38 cellular contexts compared by ENCODE assay signal in genomic region chr2:120324926-120325325, GRCh38. TPM values are rescaled to one million over a fixed set of nuclear protein-coding genes. Genes with fewer than 3 reads are reported as not detected.
"Had no signal": no experiment of that assay in that cellular context is flagged by ENCODE, and none has a peak within 500 bp of the region (broad histone marks: within the 10 kb centered on the region; RNA-seq: fewer than 3 reads in every experiment).

No MANE protein-coding gene starts in this region.

- DNase-seq: activated B cell treated with CpG ODN at 0.5 μM for 24 hours; activated CD4-positive, alpha-beta memory T cell treated with anti-CD3 and anti-CD28 coated beads for 36 hours; activated CD4-positive, alpha-beta T cell treated with anti-CD3 and anti-CD28 coated beads for 4 hours; activated CD4-positive, alpha-beta T cell treated with anti-CD3 and anti-CD28 coated beads, Interleukin-2, amount 10 ng/mL, durations not matched to agents 24 days and 14 days; activated CD4-positive, alpha-beta T cell treated with anti-CD3 and anti-CD28 coated beads, Interleukin-2, amount 50 U/mL, for 1 hour; activated CD4-positive, alpha-beta T cell treated with anti-CD3 and anti-CD28 coated beads, Interleukin-2, amount 50 U/mL, for 4 hours; activated CD4-positive, CD25-positive, alpha-beta regulatory T cell treated with anti-CD3 and anti-CD28 coated beads, Interleukin-2, amount 50 U/mL, for 72 hours; activated CD8-positive, alpha-beta memory T cell treated with anti-CD3 and anti-CD28 coated beads, Interleukin-2, amount 50 U/mL, for 4 hours; activated CD8-positive, alpha-beta T cell treated with anti-CD3 and anti-CD28 coated beads for 36 hours; activated effector memory CD4-positive, alpha-beta T cell treated with Interleukin-2 at 50 U/mL for 16 hours; activated gamma-delta T cell; activated naive CD4-positive, alpha-beta T cell treated with anti-CD3 and anti-CD28 coated beads, Interleukin-2, amount 10 ng/mL, durations not matched to agents 7 days and 5 days; activated naive CD4-positive, alpha-beta T cell treated with Interleukin-2 at 50 U/mL for 16 hours; activated naive CD8-positive, alpha-beta T cell treated with anti-CD3 and anti-CD28 coated beads, Interleukin-2, amount 10 ng/mL, durations not matched to agents 7 days and 5 days; activated naive CD8-positive, alpha-beta T cell treated with anti-CD3 and anti-CD28 coated beads, Interleukin-2, amount 50 U/mL, for 24 hours; activated T-cell treated with anti-CD3 and anti-CD28 coated beads for 4 hours; activated T-cell treated with anti-CD3 and anti-CD28 coated beads, Interleukin-2, amount 50 U/mL, for 1 hour; activated T-cell treated with anti-CD3 and anti-CD28 coated beads, Interleukin-2, amount 50 U/mL, for 4 hours; activated T-cell treated with anti-CD3 and anti-CD28 coated beads, Interleukin-2, amount 50 U/mL, for 72 hours; amygdala; anterior cingulate cortex; caudate nucleus; cerebellar nuclear complex; T-helper 1 cell; T-helper 2 cell; T-helper 9 cell had no signal

- H3K36me3 ChIP-seq: ascending aorta, cardiac muscle cell had no signal

- H3K4me1 Mint-ChIP-seq: activated naive CD4-positive, alpha-beta T cell treated with anti-CD3 and anti-CD28 coated beads, Interleukin-2, amount 50 U/mL, for 24 hours; activated naive CD8-positive, alpha-beta T cell treated with anti-CD3 and anti-CD28 coated beads, Interleukin-2, amount 50 U/mL, for 24 hours; central memory CD8-positive, alpha-beta T cell had no signal

- H3K36me3 Mint-ChIP-seq: activated CD4-positive, alpha-beta memory T cell treated with anti-CD3 and anti-CD28 coated beads for 36 hours; activated naive CD4-positive, alpha-beta T cell treated with anti-CD3 and anti-CD28 coated beads, Interleukin-2, amount 10 ng/mL, durations not matched to agents 7 days and 5 days; activated naive CD4-positive, alpha-beta T cell treated with anti-CD3 and anti-CD28 coated beads, Interleukin-2, amount 50 U/mL, for 24 hours; activated naive CD8-positive, alpha-beta T cell; activated naive CD8-positive, alpha-beta T cell treated with anti-CD3 and anti-CD28 coated beads, Interleukin-2, amount 10 ng/mL, durations not matched to agents 7 days and 5 days; brain had no signal

- H3K9me3 Mint-ChIP-seq: activated B cell treated with CpG ODN at 0.5 μM for 24 hours; activated CD4-positive, alpha-beta memory T cell treated with anti-CD3 and anti-CD28 coated beads for 36 hours; activated CD4-positive, alpha-beta T cell treated with anti-CD3 and anti-CD28 coated beads, Interleukin-2, amount 10 ng/mL, durations not matched to agents 24 days and 14 days; activated CD8-positive, alpha-beta T cell treated with anti-CD3 and anti-CD28 coated beads for 36 hours; activated naive CD4-positive, alpha-beta T cell treated with anti-CD3 and anti-CD28 coated beads, Interleukin-2, amount 10 ng/mL, durations not matched to agents 7 days and 5 days; activated naive CD4-positive, alpha-beta T cell treated with anti-CD3 and anti-CD28 coated beads, Interleukin-2, amount 50 U/mL, for 24 hours; activated naive CD8-positive, alpha-beta T cell treated with anti-CD3 and anti-CD28 coated beads, Interleukin-2, amount 10 ng/mL, durations not matched to agents 7 days and 5 days; activated naive CD8-positive, alpha-beta T cell treated with anti-CD3 and anti-CD28 coated beads, Interleukin-2, amount 50 U/mL, for 24 hours; activated T-cell treated with anti-CD3 and anti-CD28 coated beads, Interleukin-2, amount 50 U/mL, for 4 hours; activated T-cell treated with anti-CD3 and anti-CD28 coated beads, Interleukin-2, amount 50 U/mL, for 72 hours; activated T-helper 1 cell treated with anti-CD3 and anti-CD28 coated beads, Interleukin-12 subunit alpha, Interleukin-12 subunit beta, Interleukin-2, Interleukin-4 antibody, amounts not matched to agents 30 ng/mL and 10 ng/mL and 1 ng/mL, durations not matched to agents 14 hours and 24 hours and 36 hours; activated T-helper 2 cell treated with anti-CD3 and anti-CD28 coated beads, Interferon-gamma antibody, Interleukin-2, Interleukin-4, amounts not matched to agents 10 μg/mL and 5 μg/mL and 100 μg/mL, durations not matched to agents 14 hours and 24 hours and 36 hours; central memory CD8-positive, alpha-beta T cell; T-helper 1 cell treated with Interleukin-12 subunit alpha and Interleukin-12 subunit beta and Interleukin-4 antibody, amounts not matched to agents 30 μg/mL and 1 μg/mL, for 36 hours; T-helper 2 cell treated with Interferon-gamma antibody and Interleukin-4, amounts not matched to agents 5 μg/mL and 100 μg/mL, for 36 hours had no signal

- H3K4me3 ChIP-seq: ascending aorta, cardiac muscle cell had no signal

- H3K27ac ChIP-seq: ascending aorta, cardiac muscle cell, VCaP had no signal

- H3K27ac Mint-ChIP-seq: activated B cell treated with CpG ODN at 0.5 μM for 24 hours; activated CD4-positive, alpha-beta memory T cell treated with anti-CD3 and anti-CD28 coated beads for 36 hours; activated CD4-positive, alpha-beta T cell treated with anti-CD3 and anti-CD28 coated beads, Interleukin-2, amount 10 ng/mL, durations not matched to agents 24 days and 14 days; activated CD8-positive, alpha-beta T cell treated with anti-CD3 and anti-CD28 coated beads for 36 hours; activated naive CD4-positive, alpha-beta T cell treated with anti-CD3 and anti-CD28 coated beads, Interleukin-2, amount 10 ng/mL, durations not matched to agents 7 days and 5 days; activated naive CD4-positive, alpha-beta T cell treated with anti-CD3 and anti-CD28 coated beads, Interleukin-2, amount 50 U/mL, for 24 hours; activated naive CD8-positive, alpha-beta T cell; activated naive CD8-positive, alpha-beta T cell treated with anti-CD3 and anti-CD28 coated beads, Interleukin-2, amount 10 ng/mL, durations not matched to agents 7 days and 5 days; activated naive CD8-positive, alpha-beta T cell treated with anti-CD3 and anti-CD28 coated beads, Interleukin-2, amount 50 U/mL, for 24 hours; activated T-helper 1 cell treated with anti-CD3 and anti-CD28 coated beads, Interleukin-12 subunit alpha, Interleukin-12 subunit beta, Interleukin-2, Interleukin-4 antibody, amounts not matched to agents 30 ng/mL and 10 ng/mL and 1 ng/mL, durations not matched to agents 14 hours and 24 hours and 36 hours; activated T-helper 2 cell treated with anti-CD3 and anti-CD28 coated beads, Interferon-gamma antibody, Interleukin-2, Interleukin-4, amounts not matched to agents 10 μg/mL and 5 μg/mL and 100 μg/mL, durations not matched to agents 14 hours and 24 hours and 36 hours; brain; T-helper 1 cell treated with Interleukin-12 subunit alpha and Interleukin-12 subunit beta and Interleukin-4 antibody, amounts not matched to agents 30 μg/mL and 1 μg/mL, for 36 hours; T-helper 2 cell treated with Interferon-gamma antibody and Interleukin-4, amounts not matched to agents 5 μg/mL and 100 μg/mL, for 36 hours had no signal

- H3K4me3 Mint-ChIP-seq: activated B cell treated with CpG ODN at 0.5 μM for 24 hours; activated CD4-positive, alpha-beta memory T cell treated with anti-CD3 and anti-CD28 coated beads for 36 hours; activated CD4-positive, alpha-beta T cell treated with anti-CD3 and anti-CD28 coated beads, Interleukin-2, amount 10 ng/mL, durations not matched to agents 24 days and 14 days; activated CD8-positive, alpha-beta T cell treated with anti-CD3 and anti-CD28 coated beads for 36 hours; activated naive CD4-positive, alpha-beta T cell treated with anti-CD3 and anti-CD28 coated beads, Interleukin-2, amount 10 ng/mL, durations not matched to agents 7 days and 5 days; activated naive CD4-positive, alpha-beta T cell treated with anti-CD3 and anti-CD28 coated beads, Interleukin-2, amount 50 U/mL, for 24 hours; activated naive CD8-positive, alpha-beta T cell; activated naive CD8-positive, alpha-beta T cell treated with anti-CD3 and anti-CD28 coated beads, Interleukin-2, amount 10 ng/mL, durations not matched to agents 7 days and 5 days; activated naive CD8-positive, alpha-beta T cell treated with anti-CD3 and anti-CD28 coated beads, Interleukin-2, amount 50 U/mL, for 24 hours; activated T-cell treated with anti-CD3 and anti-CD28 coated beads, Interleukin-2, amount 50 U/mL, for 4 hours; activated T-cell treated with anti-CD3 and anti-CD28 coated beads, Interleukin-2, amount 50 U/mL, for 72 hours; activated T-helper 1 cell treated with anti-CD3 and anti-CD28 coated beads, Interleukin-12 subunit alpha, Interleukin-12 subunit beta, Interleukin-2, Interleukin-4 antibody, amounts not matched to agents 30 ng/mL and 10 ng/mL and 1 ng/mL, durations not matched to agents 14 hours and 24 hours and 36 hours; brain; central memory CD8-positive, alpha-beta T cell; T-helper 1 cell treated with Interleukin-12 subunit alpha and Interleukin-12 subunit beta and Interleukin-4 antibody, amounts not matched to agents 30 μg/mL and 1 μg/mL, for 36 hours; T-helper 2 cell treated with Interferon-gamma antibody and Interleukin-4, amounts not matched to agents 5 μg/mL and 100 μg/mL, for 36 hours had no signal

- H3K27me3 Mint-ChIP-seq: activated CD8-positive, alpha-beta T cell treated with anti-CD3 and anti-CD28 coated beads for 36 hours; activated naive CD4-positive, alpha-beta T cell treated with anti-CD3 and anti-CD28 coated beads, Interleukin-2, amount 50 U/mL, for 24 hours; activated naive CD8-positive, alpha-beta T cell had no signal

- H3K27me3 ChIP-seq: ascending aorta had no signal

- H3K9me3 ChIP-seq: ascending aorta had no signal

- ATAC-seq: activated CD8-positive, alpha-beta T cell treated with anti-CD3 and anti-CD28 coated beads for 36 hours; activated naive CD8-positive, alpha-beta T cell treated with anti-CD3 and anti-CD28 coated beads, Interleukin-2, amount 50 U/mL, for 24 hours; activated T-cell treated with anti-CD3 and anti-CD28 coated beads, Interleukin-2, amount 50 U/mL, for 4 hours; activated T-cell treated with anti-CD3 and anti-CD28 coated beads, Interleukin-2, amount 50 U/mL, for 72 hours had no signal

RNA-seq across cellular contexts. Expression of gene INHBB, which starts 21.0 kb away (rescaled TPM):
- total RNA-seq: activated B cell treated with CpG ODN at 0.5 μM for 24 hours; activated CD4-positive, alpha-beta memory T cell treated with anti-CD3 and anti-CD28 coated beads for 36 hours; activated CD4-positive, alpha-beta T cell treated with anti-CD3 and anti-CD28 coated beads, Interleukin-2, amount 10 ng/mL, durations not matched to agents 24 days and 14 days; activated CD8-positive, alpha-beta memory T cell treated with anti-CD3 and anti-CD28 coated beads for 36 hours; activated CD8-positive, alpha-beta T cell treated with anti-CD3 and anti-CD28 coated beads for 36 hours; activated naive CD8-positive, alpha-beta T cell treated with anti-CD3 and anti-CD28 coated beads, Interleukin-2, amount 10 ng/mL, durations not matched to agents 7 days and 5 days; activated T-cell treated with anti-CD3 and anti-CD28 coated beads, Interleukin-2, amount 50 U/mL, for 72 hours; activated T-helper 1 cell treated with anti-CD3 and anti-CD28 coated beads, Interleukin-12 subunit alpha, Interleukin-12 subunit beta, Interleukin-2, Interleukin-4 antibody, amounts not matched to agents 30 ng/mL and 10 ng/mL and 1 ng/mL, durations not matched to agents 14 hours and 24 hours and 36 hours; activated T-helper 2 cell treated with anti-CD3 and anti-CD28 coated beads, Interferon-gamma antibody, Interleukin-2, Interleukin-4, amounts not matched to agents 10 μg/mL and 5 μg/mL and 100 μg/mL, durations not matched to agents 14 hours and 24 hours and 36 hours; cardiac muscle cell had no signal
- polyA plus RNA-seq: cardiac muscle cell had no signal
